ENCODE assay signal across 3 cellular contexts in the genomic region with DNA sequence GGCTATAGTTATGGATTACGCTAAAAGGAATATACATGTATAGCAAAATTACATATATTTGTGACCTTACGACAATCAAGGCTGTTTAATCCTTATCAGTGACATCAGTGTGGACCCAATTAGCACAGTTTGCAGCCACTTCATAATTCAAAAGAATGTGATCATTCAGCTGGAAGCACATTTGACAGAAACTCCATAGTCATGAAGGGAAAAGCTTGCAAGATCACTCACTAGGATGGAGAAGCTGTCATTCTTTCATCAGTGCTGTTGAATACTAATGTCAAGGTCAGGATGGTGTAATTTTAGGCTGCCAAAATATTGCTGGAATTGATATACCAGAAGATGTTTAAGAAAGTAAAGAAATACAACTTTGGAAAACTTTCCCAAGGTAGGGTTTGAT.
"Had no signal": no experiment of that assay in that cellular context is flagged by ENCODE, and none has a peak within 500 bp of the region (broad histone marks: within the 10 kb centered on the region; RNA-seq: fewer than 3 reads in every experiment).

No MANE protein-coding gene starts in this region.

- DNase-seq: H9, HCEC 1CT, KBM-7 had no signal
